In genomic region chr17:39662551-39663339, GRCh38 we compare ENCODE assay signal across 1 cellular context.
TF ChIP-seq lines count a peak whose summit lies in the region.

No MANE protein-coding gene starts in this region.

TF ChIP-seq in HepG2, 621 proteins besides CTCF, POLR2A, EP300 and RAD21 (continues in another document):
- TF ChIP-seq SOX13 (IDR thresholded peaks at IDR 0.05) (no peak), SOX13 (CRISPR knock-in tag; conservative IDR thresholded peaks at IDR 0.05 in 1 of 2, IDR thresholded peaks at IDR 0.05 in 1 of 2) (no peak), ZNF572 (CRISPR knock-in tag; IDR thresholded peaks at IDR 0.05) (0 out of 2 replicates have a peak, but pooled peaks have one; percentile 36), FUBP1 (CRISPR knock-in tag; IDR thresholded peaks at IDR 0.05; ENCODE audit: borderline replicate concordance) (no peak), TMF1 (CRISPR knock-in tag; IDR thresholded peaks at IDR 0.05; ENCODE audit: low read depth) (no peak), ELF4 (CRISPR knock-in tag; IDR thresholded peaks at IDR 0.05; ENCODE audit: borderline replicate concordance) (no peak), AGO2 (optimal IDR thresholded peaks at IDR 0.05; ENCODE audit: low read depth, low read length) (peak; percentile 31), HNRNPL (IDR thresholded peaks at IDR 0.05; ENCODE audit: low read depth, low read length) (peak; percentile 57; the same call in 1 of the 2 replicates), ZNF432 (CRISPR knock-in tag; IDR thresholded peaks at IDR 0.05; ENCODE audit: borderline replicate concordance) (no peak), FOXP1 (IDR thresholded peaks at IDR 0.05) (no peak), FOXP1 (CRISPR knock-in tag; IDR thresholded peaks at IDR 0.05) (no peak), KMT2A (CRISPR knock-in tag; IDR thresholded peaks at IDR 0.05) (no peak), NFE2L1 (CRISPR knock-in tag; IDR thresholded peaks at IDR 0.05; ENCODE audit: borderline replicate concordance) (no peak), GTF3A (CRISPR knock-in tag; conservative IDR thresholded peaks at IDR 0.05) (0 out of 2 replicates have a peak, but pooled peaks have one; percentile 50), ATF7 (IDR thresholded peaks at IDR 0.05) (no peak), ATF7 (CRISPR knock-in tag; IDR thresholded peaks at IDR 0.05) (0 out of 2 replicates have a peak, but pooled peaks have one; percentile 42), ZSCAN29 (CRISPR knock-in tag; conservative IDR thresholded peaks at IDR 0.05) (0 out of 2 replicates have a peak, but pooled peaks have one; percentile 39), ZNF570 (CRISPR knock-in tag; IDR thresholded peaks at IDR 0.05; ENCODE audit: borderline replicate concordance) (no peak), ZNF781 (CRISPR knock-in tag; IDR thresholded peaks at IDR 0.05; ENCODE audit: borderline replicate concordance, not compliant biosample characterization) (no peak), GZF1 (CRISPR knock-in tag; IDR thresholded peaks at IDR 0.05) (no peak), FOXM1 (CRISPR knock-in tag; IDR thresholded peaks at IDR 0.05) (no peak), ZEB1 (IDR thresholded peaks at IDR 0.05; ENCODE audit: insufficient replicate concordance, low read depth) (no peak), KDM5B (CRISPR knock-in tag; IDR thresholded peaks at IDR 0.05; ENCODE audit: borderline replicate concordance) (no peak), ZNF737 (CRISPR knock-in tag; IDR thresholded peaks at IDR 0.05; ENCODE audit: borderline replicate concordance) (no peak), SNAPC5 (CRISPR knock-in tag; IDR thresholded peaks at IDR 0.05; ENCODE audit: borderline replicate concordance) (no peak), MZF1 (CRISPR knock-in tag; IDR thresholded peaks at IDR 0.05; ENCODE audit: borderline replicate concordance) (no peak), ZNF703 (CRISPR knock-in tag; IDR thresholded peaks at IDR 0.05; ENCODE audit: borderline replicate concordance) (no peak), ZBTB26 (CRISPR knock-in tag; IDR thresholded peaks at IDR 0.05; ENCODE audit: borderline replicate concordance) (no peak), ZNF687 (CRISPR knock-in tag; IDR thresholded peaks at IDR 0.05) (peak; percentile 21; the same call in 1 of the 2 replicates)
- TF ChIP-seq, protein P1, sequence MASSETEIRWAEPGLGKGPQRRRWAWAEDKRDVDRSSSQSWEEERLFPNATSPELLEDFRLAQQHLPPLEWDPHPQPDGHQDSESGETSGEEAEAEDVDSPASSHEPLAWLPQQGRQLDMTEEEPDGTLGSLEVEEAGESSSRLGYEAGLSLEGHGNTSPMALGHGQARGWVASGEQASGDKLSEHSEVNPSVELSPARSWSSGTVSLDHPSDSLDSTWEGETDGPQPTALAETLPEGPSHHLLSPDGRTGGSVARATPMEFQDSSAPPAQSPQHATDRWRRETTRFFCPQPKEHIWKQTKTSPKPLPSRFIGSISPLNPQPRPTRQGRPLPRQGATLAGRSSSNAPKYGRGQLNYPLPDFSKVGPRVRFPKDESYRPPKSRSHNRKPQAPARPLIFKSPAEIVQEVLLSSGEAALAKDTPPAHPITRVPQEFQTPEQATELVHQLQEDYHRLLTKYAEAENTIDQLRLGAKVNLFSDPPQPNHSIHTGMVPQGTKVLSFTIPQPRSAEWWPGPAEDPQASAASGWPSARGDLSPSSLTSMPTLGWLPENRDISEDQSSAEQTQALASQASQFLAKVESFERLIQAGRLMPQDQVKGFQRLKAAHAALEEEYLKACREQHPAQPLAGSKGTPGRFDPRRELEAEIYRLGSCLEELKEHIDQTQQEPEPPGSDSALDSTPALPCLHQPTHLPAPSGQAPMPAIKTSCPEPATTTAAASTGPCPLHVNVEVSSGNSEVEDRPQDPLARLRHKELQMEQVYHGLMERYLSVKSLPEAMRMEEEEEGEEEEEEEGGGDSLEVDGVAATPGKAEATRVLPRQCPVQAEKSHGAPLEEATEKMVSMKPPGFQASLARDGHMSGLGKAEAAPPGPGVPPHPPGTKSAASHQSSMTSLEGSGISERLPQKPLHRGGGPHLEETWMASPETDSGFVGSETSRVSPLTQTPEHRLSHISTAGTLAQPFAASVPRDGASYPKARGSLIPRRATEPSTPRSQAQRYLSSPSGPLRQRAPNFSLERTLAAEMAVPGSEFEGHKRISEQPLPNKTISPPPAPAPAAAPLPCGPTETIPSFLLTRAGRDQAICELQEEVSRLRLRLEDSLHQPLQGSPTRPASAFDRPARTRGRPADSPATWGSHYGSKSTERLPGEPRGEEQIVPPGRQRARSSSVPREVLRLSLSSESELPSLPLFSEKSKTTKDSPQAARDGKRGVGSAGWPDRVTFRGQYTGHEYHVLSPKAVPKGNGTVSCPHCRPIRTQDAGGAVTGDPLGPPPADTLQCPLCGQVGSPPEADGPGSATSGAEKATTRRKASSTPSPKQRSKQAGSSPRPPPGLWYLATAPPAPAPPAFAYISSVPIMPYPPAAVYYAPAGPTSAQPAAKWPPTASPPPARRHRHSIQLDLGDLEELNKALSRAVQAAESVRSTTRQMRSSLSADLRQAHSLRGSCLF (CRISPR knock-in tag; IDR thresholded peaks at IDR 0.05; ENCODE audit: borderline replicate concordance), result no peak
- TF ChIP-seq, protein P2, sequence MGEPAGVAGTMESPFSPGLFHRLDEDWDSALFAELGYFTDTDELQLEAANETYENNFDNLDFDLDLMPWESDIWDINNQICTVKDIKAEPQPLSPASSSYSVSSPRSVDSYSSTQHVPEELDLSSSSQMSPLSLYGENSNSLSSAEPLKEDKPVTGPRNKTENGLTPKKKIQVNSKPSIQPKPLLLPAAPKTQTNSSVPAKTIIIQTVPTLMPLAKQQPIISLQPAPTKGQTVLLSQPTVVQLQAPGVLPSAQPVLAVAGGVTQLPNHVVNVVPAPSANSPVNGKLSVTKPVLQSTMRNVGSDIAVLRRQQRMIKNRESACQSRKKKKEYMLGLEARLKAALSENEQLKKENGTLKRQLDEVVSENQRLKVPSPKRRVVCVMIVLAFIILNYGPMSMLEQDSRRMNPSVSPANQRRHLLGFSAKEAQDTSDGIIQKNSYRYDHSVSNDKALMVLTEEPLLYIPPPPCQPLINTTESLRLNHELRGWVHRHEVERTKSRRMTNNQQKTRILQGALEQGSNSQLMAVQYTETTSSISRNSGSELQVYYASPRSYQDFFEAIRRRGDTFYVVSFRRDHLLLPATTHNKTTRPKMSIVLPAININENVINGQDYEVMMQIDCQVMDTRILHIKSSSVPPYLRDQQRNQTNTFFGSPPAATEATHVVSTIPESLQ (CRISPR knock-in tag; conservative IDR thresholded peaks at IDR 0.05), result no peak
- TF ChIP-seq, protein P3, sequence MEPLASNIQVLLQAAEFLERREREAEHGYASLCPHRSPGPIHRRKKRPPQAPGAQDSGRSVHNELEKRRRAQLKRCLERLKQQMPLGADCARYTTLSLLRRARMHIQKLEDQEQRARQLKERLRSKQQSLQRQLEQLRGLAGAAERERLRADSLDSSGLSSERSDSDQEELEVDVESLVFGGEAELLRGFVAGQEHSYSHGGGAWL (CRISPR knock-in tag; IDR thresholded peaks at IDR 0.05), result no peak
- TF ChIP-seq, protein P4, sequence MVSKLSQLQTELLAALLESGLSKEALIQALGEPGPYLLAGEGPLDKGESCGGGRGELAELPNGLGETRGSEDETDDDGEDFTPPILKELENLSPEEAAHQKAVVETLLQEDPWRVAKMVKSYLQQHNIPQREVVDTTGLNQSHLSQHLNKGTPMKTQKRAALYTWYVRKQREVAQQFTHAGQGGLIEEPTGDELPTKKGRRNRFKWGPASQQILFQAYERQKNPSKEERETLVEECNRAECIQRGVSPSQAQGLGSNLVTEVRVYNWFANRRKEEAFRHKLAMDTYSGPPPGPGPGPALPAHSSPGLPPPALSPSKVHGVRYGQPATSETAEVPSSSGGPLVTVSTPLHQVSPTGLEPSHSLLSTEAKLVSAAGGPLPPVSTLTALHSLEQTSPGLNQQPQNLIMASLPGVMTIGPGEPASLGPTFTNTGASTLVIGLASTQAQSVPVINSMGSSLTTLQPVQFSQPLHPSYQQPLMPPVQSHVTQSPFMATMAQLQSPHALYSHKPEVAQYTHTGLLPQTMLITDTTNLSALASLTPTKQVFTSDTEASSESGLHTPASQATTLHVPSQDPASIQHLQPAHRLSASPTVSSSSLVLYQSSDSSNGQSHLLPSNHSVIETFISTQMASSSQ (IDR thresholded peaks at IDR 0.05; ENCODE audit: low read depth), result no peak
- TF ChIP-seq, protein P4 (CRISPR knock-in tag; IDR thresholded peaks at IDR 0.05; ENCODE audit: borderline replicate concordance), result peak; percentile 36; the same call in 1 of the 2 replicates
- TF ChIP-seq, protein P5, sequence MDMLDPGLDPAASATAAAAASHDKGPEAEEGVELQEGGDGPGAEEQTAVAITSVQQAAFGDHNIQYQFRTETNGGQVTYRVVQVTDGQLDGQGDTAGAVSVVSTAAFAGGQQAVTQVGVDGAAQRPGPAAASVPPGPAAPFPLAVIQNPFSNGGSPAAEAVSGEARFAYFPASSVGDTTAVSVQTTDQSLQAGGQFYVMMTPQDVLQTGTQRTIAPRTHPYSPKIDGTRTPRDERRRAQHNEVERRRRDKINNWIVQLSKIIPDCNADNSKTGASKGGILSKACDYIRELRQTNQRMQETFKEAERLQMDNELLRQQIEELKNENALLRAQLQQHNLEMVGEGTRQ (IDR thresholded peaks at IDR 0.05; ENCODE audit: low read depth, low read length), result no peak
- TF ChIP-seq, protein P5 (CRISPR knock-in tag; IDR thresholded peaks at IDR 0.05; ENCODE audit: borderline replicate concordance), result no peak
